ENCODE assay signal across 19 cellular contexts in genomic region chr3:123733805-123734526, GRCh38.
DNase-seq lines count a peak whose midpoint lies in the region; ATAC-seq and TF ChIP-seq lines count a peak whose summit lies in the region.
"Had no signal": no experiment of that assay in that cellular context is flagged by ENCODE, and none has a peak within 500 bp of the region (broad histone marks: within the 10 kb centered on the region; RNA-seq: fewer than 3 reads in every experiment).

No MANE protein-coding gene starts in this region.

- no peaks in the 10 kb centered on the region for H3K9me3 ChIP-seq in AG04450 (ENCODE audit: control insufficient read depth, insufficient read depth, low read length)
- H3K9me3 ChIP-seq: BE2C, left ventricle myocardium inferior, ovary, vagina had no signal

- CTCF ChIA-PET in AG04450 (lab: Charles Lee): interaction anchor here (0.6 to 2.5 kb wide), 4 partner anchors 11 to 279 kb away, joined by 3 to 16 read pairs (median 7); no protein-coding TSS in a partner anchor

- peak; percentile 76 for DNase-seq in AG04450 (ENCODE audit: low read depth, low spot score)
- peak; percentile 98 for DNase-seq in HT1080 (ENCODE audit: low read depth)
- DNase-seq in astrocyte of the spinal cord (ENCODE audit: low read depth, low spot score): peak; percentile 86
- DNase-seq in kidney glomerular epithelial cell (lab: John Stamatoyannopoulos, UW): peak; percentile 65
- DNase-seq in NCI-H1417 treated with DMSO at 0.1 percent for 48 hours (lab: John Stamatoyannopoulos, UW): no peak
- no peak for DNase-seq in nucleus accumbens (lab: John Stamatoyannopoulos, UW)
- no peak for DNase-seq in stimulated activated naive CD4-positive, alpha-beta T cell treated with Interleukin-2 at 50 U/mL for 16 hours (lab: John Stamatoyannopoulos, UW)
- DNase-seq: activated CD4-positive, alpha-beta memory T cell treated with anti-CD3 and anti-CD28 coated beads for 36 hours; activated effector memory CD4-positive, alpha-beta T cell treated with anti-CD3 and anti-CD28 coated beads, Interleukin-2, amount 50 U/mL, for 16 hours; BE2C; cerebellar nuclear complex; GF-D8; glutamatergic neuron; left ventricle myocardium inferior; MM.1S; NCI-H2171 treated with DMSO at 0.1 percent for 48 hours; ovary had no signal

- no peak for TF ChIP-seq POLR2A in GM18505 (IDR thresholded peaks at IDR 0.05; ENCODE audit: borderline replicate concordance, extremely low read depth, insufficient read depth, insufficient read length)

- POLR2A ChIA-PET in AG04450 (lab: Yijun Ruan, JAX): interaction anchor here (0.5 to 4.0 kb wide), 7 partner anchors 7 to 227 kb away, joined by 3 to 35 read pairs (median 5); partner anchors contain the start of genes CCDC14 and MYLK

- H3K27ac ChIP-seq in AG04450 (ENCODE audit: low read depth, low read length): peak overlapping the region; percentile 91
- H3K27ac ChIP-seq: left ventricle myocardium inferior, ovary, vagina had no signal

- in situ Hi-C loops in astrocyte of the spinal cord (cut with HindIII; ENCODE audit: low sequenced_read_pairs): no loop called here

- no peak overlapping the region for H3K4me3 ChIP-seq in AG04450 (ENCODE audit: low read depth, low read length)
- H3K4me3 ChIP-seq in astrocyte of the spinal cord (ENCODE audit: low read depth, low read length): no peak overlapping the region
- H3K4me3 ChIP-seq: left ventricle myocardium inferior, ovary, vagina had no signal

- no peak for ATAC-seq in GM18505 (IDR thresholded peaks at IDR 0.05; ENCODE audit: unreplicated experiment)

- no peak for TF ChIP-seq CTCF in AG04450 (IDR thresholded peaks at IDR 0.05; ENCODE audit: low read depth, low read length)
- TF ChIP-seq CTCF in astrocyte of the spinal cord (IDR thresholded peaks at IDR 0.05; ENCODE audit: low read depth, low read length): no peak

- no peaks in the 10 kb centered on the region for H3K27me3 ChIP-seq in AG04450 (ENCODE audit: control insufficient read depth, insufficient read depth, low read length)
- H3K27me3 ChIP-seq: BE2C, ovary, vagina had no signal

Comparison
In these comparisons a context has a peak if more than half of its experiments do, and no peak if none do; other contexts are left out.
1. DNase-seq: peak in AG04450 (single experiment), HT1080 (single experiment), astrocyte of the spinal cord (single experiment) and kidney glomerular epithelial cell (single experiment); none in NCI-H1417 treated with DMSO at 0.1 percent for 48 hours (single experiment), nucleus accumbens (0 of 56) and stimulated activated naive CD4-positive, alpha-beta T cell treated with Interleukin-2 at 50 U/mL for 16 hours (single experiment).